In the genomic region with DNA sequence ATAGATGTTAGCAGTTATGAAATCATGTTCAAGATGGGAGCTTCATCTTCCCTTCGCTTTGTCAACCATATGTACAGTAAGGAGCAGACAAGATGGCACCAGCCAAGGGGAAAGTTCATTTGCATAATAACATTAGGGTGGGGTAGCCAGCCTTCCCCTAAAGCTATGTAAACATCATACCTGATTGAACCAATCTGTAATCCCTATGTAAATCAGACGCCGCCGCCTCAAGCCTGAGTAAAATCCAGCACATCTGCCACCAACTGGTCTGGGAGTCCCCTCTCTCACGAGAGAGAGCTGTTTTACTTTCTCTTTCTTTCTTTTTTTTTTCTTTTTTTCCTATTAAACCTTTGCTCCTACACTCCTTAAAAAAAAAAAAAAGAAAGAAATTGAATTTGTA, we compare ENCODE assay signal across 9 cellular contexts. TPM values are rescaled to one million over a fixed set of nuclear protein-coding genes. Genes with fewer than 3 reads are reported as not detected.
DNase-seq lines count a peak whose midpoint lies in the region; ATAC-seq and FAIRE-seq lines count a peak whose summit lies in the region.
"Had no signal": no experiment of that assay in that cellular context is flagged by ENCODE, and none has a peak within 500 bp of the region (broad histone marks: within the 10 kb centered on the region; RNA-seq: fewer than 3 reads in every experiment).

No MANE protein-coding gene starts in this region.

- ATAC-seq in GM21515 (IDR thresholded peaks at IDR 0.05; ENCODE audit: unreplicated experiment) (peak; percentile 88), esophagus mucosa (peak; percentile 38)

- DNase-seq in Daoy (ENCODE audit: low read depth) (peak; percentile 11), NCI-H2171 (lab: John Stamatoyannopoulos, UW) (peak; percentile 74), frontal cortex (ENCODE audit: low spot score in 2 of 2) (no peak), NCI-H1105 (lab: John Stamatoyannopoulos, UW) (no peak), head of caudate nucleus (no peak), cerebellar nuclear complex (lab: John Stamatoyannopoulos, UW) (no peak)
- DNase-seq: NCI-H226 had no signal

- FAIRE-seq in frontal cortex (lab: Jason Lieb, UNC), result no peak

- intact Hi-C loops in head of caudate nucleus (cut with DNase I), result loop anchor here (10.0 kb wide), 1 partner anchor 53 kb away; the partner anchor contains the start of gene KDM3B

RNA-seq across cellular contexts. Expression of gene REEP2, which starts 30.8 kb away (rescaled TPM):
- total RNA-seq in Daoy (2014; rRNA removed; shearing (Covaris generic)), result 3.4 and 12.3 TPM in 2 replicates
- total RNA-seq in esophagus mucosa (0.36 TPM), frontal cortex (70.9 TPM)

RNA-seq across cellular contexts. Expression of gene KDM3B, which starts 55.5 kb away (rescaled TPM):
- 34.5 and 34.9 TPM in 2 replicates for total RNA-seq in Daoy (2014; rRNA removed; shearing (Covaris generic))
- total RNA-seq in esophagus mucosa (32.1 TPM), frontal cortex (81.9 TPM)

RNA-seq across cellular contexts. Expression of gene EGR1, which starts 57.3 kb away (rescaled TPM):
- total RNA-seq in Daoy (2014; rRNA removed; shearing (Covaris generic)), result 9.7 and 11.5 TPM in 2 replicates
- 35.1 TPM for total RNA-seq in esophagus mucosa
- 0.82 TPM for total RNA-seq in frontal cortex

Comparison
In these comparisons a context has a peak if more than half of its experiments do, and no peak if none do; other contexts are left out.
1. DNase-seq: peak in Daoy (single experiment) and NCI-H2171 (single experiment); none in frontal cortex (0 of 2), NCI-H1105 (single experiment), head of caudate nucleus (0 of 42) and cerebellar nuclear complex (0 of 2).